In the genomic region with DNA sequence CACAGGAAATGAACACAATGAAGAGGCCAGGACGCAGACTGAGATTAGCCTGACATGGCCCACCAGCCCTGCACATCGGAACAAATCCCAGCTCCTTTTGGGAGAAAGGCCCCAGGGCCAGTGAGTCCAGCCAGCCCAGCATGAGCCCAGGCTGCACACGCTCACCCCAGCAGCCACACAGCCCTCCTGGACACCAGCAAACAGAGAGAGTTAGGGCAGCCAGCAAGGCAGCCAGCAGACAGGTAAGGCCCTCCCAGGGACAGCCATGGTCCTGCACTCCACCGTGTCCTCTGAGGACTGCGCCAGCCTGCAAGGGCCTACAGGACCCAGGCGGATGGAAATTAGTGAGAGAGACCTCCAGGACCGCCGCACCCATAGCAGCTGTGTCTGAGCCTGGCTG, we compare ENCODE assay signal across 17 cellular contexts. TPM values are rescaled to one million over a fixed set of nuclear protein-coding genes. Genes with fewer than 3 reads are reported as not detected.
"Had no signal": no experiment of that assay in that cellular context is flagged by ENCODE, and none has a peak within 500 bp of the region (broad histone marks: within the 10 kb centered on the region; RNA-seq: fewer than 3 reads in every experiment).

No MANE protein-coding gene starts in this region.

- H3K4me3 ChIP-seq: adrenal gland, cardiac muscle cell, lung, suprapubic skin, upper lobe of left lung had no signal

- H3K36me3 ChIP-seq: adrenal gland, cardiac muscle cell, suprapubic skin, upper lobe of left lung had no signal

- H3K27me3 ChIP-seq: upper lobe of left lung had no signal

- DNase-seq: activated B cell treated with CpG ODN at 0.5 μM for 24 hours; activated CD4-positive, alpha-beta T cell treated with anti-CD3 and anti-CD28 coated beads for 48 hours; activated T-cell treated with anti-CD3 and anti-CD28 coated beads, Interleukin-2, amount 50 U/mL, for 24 hours; foreskin fibroblast; midbrain; SIG-M5; stimulated activated CD4-positive, alpha-beta T cell treated with anti-CD3 and anti-CD28 coated beads, Interleukin-15, amount 100 ng/mL, for 24 hours; stimulated activated CD4-positive, alpha-beta T cell treated with anti-CD3 and anti-CD28 coated beads, Interleukin-4, amount 100 ng/mL, for 24 hours; stimulated activated naive CD8-positive, alpha-beta T cell treated with anti-CD3 and anti-CD28 coated beads, Interleukin-15, Interleukin-2, amounts not matched to agents 100 U/mL and 50 U/mL, for 24 hours; T-helper 17 cell; upper lobe of left lung had no signal

- H3K9me3 ChIP-seq: adrenal gland, suprapubic skin, upper lobe of left lung had no signal

- H3K4me1 ChIP-seq: parathyroid adenoma had no signal

- H3K27ac ChIP-seq: adrenal gland, cardiac muscle cell, parathyroid adenoma, suprapubic skin, upper lobe of left lung had no signal

- ATAC-seq: stimulated activated naive CD8-positive, alpha-beta T cell treated with anti-CD3 and anti-CD28 coated beads, Interleukin-15, Interleukin-2, amounts not matched to agents 100 U/mL and 50 U/mL, for 24 hours; T-helper 17 cell had no signal

RNA-seq across cellular contexts. Expression of a gene that starts 8.1 kb away (rescaled TPM):
- total RNA-seq: activated B cell treated with CpG ODN at 0.5 μM for 24 hours, endothelial cell of umbilical vein, T-helper 17 cell had no signal
- polyA plus RNA-seq: endothelial cell of umbilical vein had no signal
